1 cellular context compared by ENCODE assay signal in the genomic region with DNA sequence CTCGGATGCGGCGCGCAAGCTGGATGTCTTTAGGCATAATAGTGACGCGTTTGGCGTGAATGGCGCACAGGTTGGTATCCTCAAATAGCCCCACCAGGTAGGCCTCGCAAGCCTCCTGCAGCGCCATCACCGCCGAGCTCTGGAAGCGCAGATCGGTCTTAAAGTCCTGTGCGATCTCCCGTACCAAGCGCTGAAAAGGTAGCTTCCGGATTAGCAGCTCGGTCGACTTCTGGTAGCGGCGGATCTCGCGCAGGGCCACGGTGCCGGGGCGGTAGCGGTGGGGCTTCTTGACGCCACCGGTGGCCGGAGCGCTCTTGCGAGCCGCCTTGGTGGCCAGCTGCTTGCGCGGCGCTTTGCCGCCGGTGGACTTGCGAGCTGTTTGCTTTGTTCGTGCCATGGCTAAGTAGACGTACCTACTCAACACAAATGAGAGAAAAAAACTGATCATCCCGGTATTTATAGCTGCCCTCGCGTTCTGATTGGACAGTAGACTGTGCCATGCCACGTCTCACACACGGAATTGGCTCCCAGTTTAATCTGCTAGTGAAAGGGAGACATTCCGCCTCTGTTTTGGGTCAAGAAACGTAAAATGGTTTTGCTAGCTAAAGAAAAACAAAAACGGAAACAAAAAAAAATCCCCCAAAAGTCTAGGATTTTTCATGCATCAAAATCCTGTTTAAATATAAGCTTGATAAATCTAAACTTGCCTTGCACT.
TF ChIP-seq lines count a peak whose summit lies in the region.

No MANE protein-coding gene starts in this region.

TF ChIP-seq in K562, 482 proteins besides CTCF, POLR2A, EP300 and RAD21 (continued from another document):
- TF ChIP-seq, protein P1, sequence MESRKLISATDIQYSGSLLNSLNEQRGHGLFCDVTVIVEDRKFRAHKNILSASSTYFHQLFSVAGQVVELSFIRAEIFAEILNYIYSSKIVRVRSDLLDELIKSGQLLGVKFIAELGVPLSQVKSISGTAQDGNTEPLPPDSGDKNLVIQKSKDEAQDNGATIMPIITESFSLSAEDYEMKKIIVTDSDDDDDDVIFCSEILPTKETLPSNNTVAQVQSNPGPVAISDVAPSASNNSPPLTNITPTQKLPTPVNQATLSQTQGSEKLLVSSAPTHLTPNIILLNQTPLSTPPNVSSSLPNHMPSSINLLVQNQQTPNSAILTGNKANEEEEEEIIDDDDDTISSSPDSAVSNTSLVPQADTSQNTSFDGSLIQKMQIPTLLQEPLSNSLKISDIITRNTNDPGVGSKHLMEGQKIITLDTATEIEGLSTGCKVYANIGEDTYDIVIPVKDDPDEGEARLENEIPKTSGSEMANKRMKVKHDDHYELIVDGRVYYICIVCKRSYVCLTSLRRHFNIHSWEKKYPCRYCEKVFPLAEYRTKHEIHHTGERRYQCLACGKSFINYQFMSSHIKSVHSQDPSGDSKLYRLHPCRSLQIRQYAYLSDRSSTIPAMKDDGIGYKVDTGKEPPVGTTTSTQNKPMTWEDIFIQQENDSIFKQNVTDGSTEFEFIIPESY (CRISPR knock-in tag; IDR thresholded peaks at IDR 0.05) = peak; percentile 82
- TF ChIP-seq DPF2 (IDR thresholded peaks at IDR 0.05) (no peak), KLF6 (CRISPR knock-in tag; IDR thresholded peaks at IDR 0.05; ENCODE audit: borderline replicate concordance) (no peak)
